Comparison of ENCODE assay signal across 31 cellular contexts in genomic region chr7:94639384-94639783, GRCh38.
"Had no signal": no experiment of that assay in that cellular context is flagged by ENCODE, and none has a peak within 500 bp of the region (broad histone marks: within the 10 kb centered on the region; RNA-seq: fewer than 3 reads in every experiment).

No MANE protein-coding gene starts in this region.

- H3K9me3 Mint-ChIP-seq: T-cell had no signal

- H3K4me3 Mint-ChIP-seq: T-cell had no signal

- H3K27ac Mint-ChIP-seq: T-cell had no signal

- H3K27ac ChIP-seq: PC-9, RWPE1, SJCRH30, SK-N-MC had no signal

- H2AFZ ChIP-seq: PC-9 had no signal

- H3K4me1 ChIP-seq: SJCRH30 had no signal

- H3K36me3 ChIP-seq: MG63, SJCRH30 had no signal

- H3K4me1 Mint-ChIP-seq: T-cell had no signal

- H3K27me3 ChIP-seq: MG63, SJCRH30 had no signal

- H3K4me3 ChIP-seq: MG63, PC-9, SJCRH30, SK-N-MC had no signal

- H3K9me3 ChIP-seq: MG63, SJCRH30 had no signal

- H3K36me3 Mint-ChIP-seq: T-cell had no signal

- H3K4me2 ChIP-seq: PC-9 had no signal

- FAIRE-seq: RCC 7860 had no signal

- ATAC-seq: Panc1, Right ventricle myocardium inferior, SK-N-SH treated with all-trans-retinoic acid at 6 μM for 48 hours, T-cell had no signal

- DNase-seq: Kasumi-1, MG63, NCI-H1048, NCI-H1092 treated with DMSO at 0.1 percent for 48 hours, NCI-H1105 treated with DMSO at 0.1 percent for 48 hours, NCI-H1436, NCI-H146, NCI-H1694, NCI-H187, NCI-H1930, NCI-H2029 treated with DMSO at 0.1 percent for 48 hours, NCI-H2081 treated with DMSO at 0.1 percent for 48 hours, NCI-H2107, NCI-H2171, NCI-H226, NCI-H446 treated with DMSO at 0.1 percent for 48 hours, NCI-H510A, NCI-H524, NCI-H526, NCI-H774, PC-9, SHP77, SIG-M5, SJCRH30, T-cell had no signal
